ENCODE assay signal across 11 cellular contexts in the genomic region with DNA sequence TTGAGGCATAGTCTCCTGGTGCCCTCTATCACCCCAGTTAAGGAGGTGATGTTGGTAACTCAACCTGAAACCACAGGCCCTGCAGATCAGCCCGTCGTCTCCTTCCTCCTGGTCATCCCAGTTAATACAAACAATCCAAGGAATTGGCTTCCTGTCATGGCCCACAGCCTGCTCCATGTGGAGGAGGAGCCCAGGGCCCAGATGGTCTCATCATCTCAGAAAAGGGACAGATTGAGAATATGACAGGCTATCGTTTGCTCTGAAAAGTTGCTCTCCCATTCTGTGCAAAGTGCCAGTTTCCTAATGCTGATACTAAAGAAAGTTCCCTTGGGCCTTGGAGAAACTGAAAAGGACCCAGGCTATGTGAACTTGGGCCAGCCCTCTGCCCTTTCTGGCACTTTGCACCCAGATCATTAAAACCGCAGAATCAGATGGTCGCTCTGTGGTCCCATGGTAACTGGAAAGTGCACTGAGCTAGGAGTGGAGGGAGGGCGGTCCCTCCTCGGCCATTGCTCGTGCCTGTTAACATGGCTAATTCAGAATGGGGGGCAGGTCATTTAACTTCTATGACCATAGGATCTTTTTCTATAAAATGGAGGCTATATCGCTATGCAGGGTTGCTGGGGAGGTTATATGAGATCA. TPM values are rescaled to one million over a fixed set of nuclear protein-coding genes. Genes with fewer than 3 reads are reported as not detected.
A peak's percentile ranks its signal among the peaks of the same experiment; 100 is the strongest.
DNase-seq lines count a peak whose midpoint lies in the region; ATAC-seq, FAIRE-seq and TF ChIP-seq lines count a peak whose summit lies in the region.
"Had no signal": no experiment of that assay in that cellular context is flagged by ENCODE, and none has a peak within 500 bp of the region (broad histone marks: within the 10 kb centered on the region; RNA-seq: fewer than 3 reads in every experiment).

No MANE protein-coding gene starts in this region.

- POLR2A ChIA-PET in A673 (lab: Charles Lee; ENCODE audit: low non-redundant PET), result no interaction called here

- no peak for TF ChIP-seq POLR2A in GM12891 (IDR thresholded peaks at IDR 0.05; ENCODE audit: low read depth, low read length)

- no peak for DNase-seq in A673 (ENCODE audit: low spot score)
- DNase-seq in colonic mucosa, result no peak
- peak; percentile 51 for DNase-seq in myocyte (ENCODE audit: low read depth)
- DNase-seq in GM12891 (ENCODE audit: insufficient read length, low spot score), result no peak
- DNase-seq in NAMALWA (ENCODE audit: low spot score), result no peak
- DNase-seq: midbrain, NCI-H1930 had no signal

- no peak for TF ChIP-seq CTCF in A673 (conservative IDR thresholded peaks at IDR 0.05; ENCODE audit: low read depth, low read length)
- no peak for TF ChIP-seq CTCF in colonic mucosa (IDR thresholded peaks at IDR 0.05)

- H3K27ac ChIP-seq in A673 (ENCODE audit: low read depth, low read length, poor library complexity, severe bottlenecking) (peak overlapping the region; percentile 77), HUES48 (ENCODE audit: low read depth, low read length) (peak overlapping the region; percentile 93), colonic mucosa (peak overlapping the region; percentile 94)

- ATAC-seq in GM19397 (IDR thresholded peaks at IDR 0.05; ENCODE audit: unreplicated experiment) (no peak), GM21528 (IDR thresholded peaks at IDR 0.05; ENCODE audit: low FRiP score, unreplicated experiment) (no peak)

- H3K27me3 ChIP-seq in A673 (replicated peaks; ENCODE audit: insufficient read depth, low read depth, low read length, poor library complexity), result no peaks in the 10 kb centered on the region
- no peaks in the 10 kb centered on the region for H3K27me3 ChIP-seq in HUES48 (ENCODE audit: control insufficient read depth, insufficient read depth, low read length)
- H3K27me3 ChIP-seq in colonic mucosa, result no peaks in the 10 kb centered on the region

- CTCF ChIA-PET in A673 (lab: Charles Lee), result interaction anchor here (0.7 to 1.5 kb wide), 2 partner anchors 10 to 37 kb away, joined by 3 read pairs; no protein-coding TSS in a partner anchor

- intact Hi-C loops in A673 (cut with micrococcal nuclease; ENCODE audit: unreplicated experiment), result no loop called here
- intact Hi-C loops in colonic mucosa (cut with DNase I), result no loop called here

- no peaks in the 10 kb centered on the region for H3K9me3 ChIP-seq in A673 (ENCODE audit: low read depth, low read length, poor library complexity, severe bottlenecking)
- no peaks in the 10 kb centered on the region for H3K9me3 ChIP-seq in HUES48 (ENCODE audit: control insufficient read depth, insufficient read depth, low read length)
- H3K9me3 ChIP-seq in colonic mucosa, result no peaks in the 10 kb centered on the region

- peaks cover 43% of the 10 kb centered on the region for H3K4me1 ChIP-seq in A673 (ENCODE audit: insufficient read depth, low read length, poor library complexity, severe bottlenecking)
- H3K4me1 ChIP-seq in HUES48 (ENCODE audit: control insufficient read depth, insufficient read depth, low read length), result peaks cover 25% of the 10 kb centered on the region
- H3K4me1 ChIP-seq in colonic mucosa, result peaks cover 50% of the 10 kb centered on the region

- FAIRE-seq in GM12891 (lab: Jason Lieb, UNC), result no peak

- TSS peak; percentile 87 for BruUV-seq in A673 (replicated peaks; lab: Mats Ljungman, UMichigan)

- no peaks in the 10 kb centered on the region for H3K36me3 ChIP-seq in A673 (ENCODE audit: insufficient read depth, low read length, poor library complexity, severe bottlenecking)
- H3K36me3 ChIP-seq in HUES48 (ENCODE audit: control insufficient read depth, insufficient read depth, low read length), result no peaks in the 10 kb centered on the region
- H3K36me3 ChIP-seq in colonic mucosa, result no peaks in the 10 kb centered on the region

- H3K4me3 ChIP-seq in A673 (ENCODE audit: low read depth, low read length, poor library complexity, severe bottlenecking) (no peak overlapping the region), HUES48 (ENCODE audit: low read depth, low read length) (no peak overlapping the region), colonic mucosa (no peak overlapping the region)

- H3K9ac ChIP-seq in HUES48 (ENCODE audit: low read depth, low read length) (peak overlapping the region; percentile 26; the same call in 1 of the 2 replicates), colonic mucosa (ENCODE audit: low read depth in 2 of 2, low read length in 2 of 2) (peak overlapping the region in 1 of 2 donors; percentile 83)

TF ChIP-seq in GM12891, 5 proteins besides CTCF, POLR2A, EP300 and RAD21:
- no peak for TF ChIP-seq POU2F2 (IDR thresholded peaks at IDR 0.05; ENCODE audit: low read depth, low read length)
- TF ChIP-seq POLR2AphosphoS5 (IDR thresholded peaks at IDR 0.05; ENCODE audit: low read depth, low read length), result no peak
- TF ChIP-seq PAX5 (IDR thresholded peaks at IDR 0.05; ENCODE audit: insufficient read depth, low read length, severe bottlenecking), result no peak
- TF ChIP-seq SPI1 (IDR thresholded peaks at IDR 0.05; ENCODE audit: low read depth, low read length), result no peak
- no peak for TF ChIP-seq TAF1 (IDR thresholded peaks at IDR 0.05; ENCODE audit: low read depth, low read length)

RNA-seq across cellular contexts. Expression of gene SPAAR, which starts 0.7 kb away (rescaled TPM):
- total RNA-seq in A673 (2021) (0.37 TPM in 1 of 2 replicates, not detected in the other), colonic mucosa (1 to 10 TPM; 1.1 to 2.6 TPM), myocyte (not detected in 2 replicates)
- polyA plus RNA-seq in myocyte (2012), result 0.29 TPM
- polyA plus RNA-seq in GM12891 (2012; ENCODE audit: low read depth, missing spikeins), result not detected
- total RNA-seq: Daoy had no signal

RNA-seq across cellular contexts. Expression of gene HRCT1, which starts 2.6 kb away (rescaled TPM):
- total RNA-seq in A673 (2021), result 0.33 TPM in 1 of 2 replicates, not detected in the other
- 10 to 100 TPM; 43.1 to 65.0 TPM for total RNA-seq in colonic mucosa
- total RNA-seq in myocyte, result 0.37 and 1.5 TPM in 2 replicates
- polyA plus RNA-seq in myocyte (2012), result 2.8 TPM
- polyA plus RNA-seq in GM12891 (2012; ENCODE audit: low read depth, missing spikeins), result not detected

RNA-seq across cellular contexts. Expression of gene OR13J1, which starts 38.4 kb away (rescaled TPM):
- total RNA-seq in A673 (2021) (not detected in 2 replicates), colonic mucosa (not detected), myocyte (not detected in 2 replicates)
- polyA plus RNA-seq in myocyte (2012), result not detected
- not detected for polyA plus RNA-seq in GM12891 (2012; ENCODE audit: low read depth, missing spikeins)
- total RNA-seq: Daoy had no signal

RNA-seq across cellular contexts. Expression of gene OR2S2, which starts 49.3 kb away (rescaled TPM):
- total RNA-seq in A673 (2021) (not detected in 2 replicates), colonic mucosa (not detected), myocyte (not detected in 2 replicates)
- polyA plus RNA-seq in myocyte (2012), result 0.08 TPM
- not detected for polyA plus RNA-seq in GM12891 (2012; ENCODE audit: low read depth, missing spikeins)
- total RNA-seq: Daoy had no signal

Comparison
In these comparisons a context has a peak if more than half of its experiments do, and no peak if none do; other contexts are left out.
1. RNA of gene HRCT1, which starts 2.6 kb away (total RNA-seq): 43.1 to 65.0 TPM in colonic mucosa; 0.37 to 1.5 TPM in myocyte and 0.33 TPM in A673; every median in the first group is over 10 times any median in the second.
2. Peak in every context shown above with its lines, with median percentiles within 50 percentile points of each other: H3K27ac ChIP-seq.